In genomic region chr6:68876792-68877493, GRCh38 we compare ENCODE assay signal across 8 cellular contexts.
DNase-seq lines count a peak whose midpoint lies in the region; ATAC-seq, FAIRE-seq and TF ChIP-seq lines count a peak whose summit lies in the region.

No MANE protein-coding gene starts in this region.

- 6% methylated on average over 2 of the region's 2 CpGs for WGBS in K562 (ENCODE audit: insufficient coverage, low coverage, missing lambda C conversion rate)
- 12 to 33% methylated on average over 2 of the region's 2 CpGs for WGBS in sigmoid colon, 2 donors

- H3K4me1 ChIP-seq in K562 (replicated peaks in 1 of 2; ENCODE audit: control insufficient read depth in 2 of 2, insufficient read depth in 2 of 2, low read length in 2 of 2) (no peaks in the 10 kb centered on the region), osteoblast (ENCODE audit: insufficient read depth, low read length) (no peaks in the 10 kb centered on the region), sigmoid colon (no peaks in the 10 kb centered on the region)
- no peaks in the 10 kb centered on the region for H3K4me1 ChIP-seq in naive thymus-derived CD4-positive, alpha-beta T cell (ENCODE audit: control insufficient read depth in 2 of 2, insufficient read depth in 2 of 2, low read length in 2 of 2)

- no peak overlapping the region for H3K4me3 Mint-ChIP-seq in naive thymus-derived CD4-positive, alpha-beta T cell
- no peak overlapping the region for H3K4me3 Mint-ChIP-seq in activated CD4-positive, alpha-beta T cell treated with anti-CD3 and anti-CD28 coated beads, Interleukin-2, amount 10 ng/mL, durations not matched to agents 24 days and 14 days

- no peaks in the 10 kb centered on the region for H4K20me1 ChIP-seq in K562 (replicated peaks; ENCODE audit: control insufficient read depth, insufficient read depth, low read length)
- H4K20me1 ChIP-seq in osteoblast (ENCODE audit: insufficient read depth, low read length) = no peaks in the 10 kb centered on the region

- no TSS peak for BruUV-seq in K562 (replicated peaks; lab: Mats Ljungman, UMichigan)

- no peaks in the 10 kb centered on the region for H3K79me2 ChIP-seq in K562 (ENCODE audit: control insufficient read depth, insufficient read depth, low read length)
- no peaks in the 10 kb centered on the region for H3K79me2 ChIP-seq in osteoblast (ENCODE audit: insufficient read depth, low read length)

- peak; percentile 59 for TF ChIP-seq CTCF in AG10803 (conservative IDR thresholded peaks at IDR 0.05; ENCODE audit: low read length)
- TF ChIP-seq CTCF in NB4 (IDR thresholded peaks at IDR 0.05; ENCODE audit: low read depth, low read length) = no peak
- peak in 1 of 3 experiments; percentile 59; a peak in 2 of 6 replicates for TF ChIP-seq CTCF in K562 (IDR thresholded peaks at IDR 0.05 in 2 of 3, conservative IDR thresholded peaks at IDR 0.05 in 1 of 3; ENCODE audit: insufficient read depth in 2 of 3, low read depth in 1 of 3, low read length in 3 of 3)
- peak; percentile 49 for TF ChIP-seq CTCF in osteoblast (IDR thresholded peaks at IDR 0.05; ENCODE audit: extremely low read depth, low read depth, low read length)
- TF ChIP-seq CTCF in sigmoid colon (IDR thresholded peaks at IDR 0.05) = peak in 1 of 4 experiments; percentile 12

- H3K9ac ChIP-seq in K562 (ENCODE audit: insufficient read depth in 1 of 2, low read depth in 2 of 2, low read length in 2 of 2) = no peak overlapping the region

- H3K27me3 ChIP-seq in K562 (ENCODE audit: control insufficient read depth in 2 of 2, insufficient read depth in 2 of 2, low read length in 2 of 2) (no peaks in the 10 kb centered on the region), osteoblast (ENCODE audit: insufficient read depth, low read length) (no peaks in the 10 kb centered on the region), sigmoid colon (no peaks in the 10 kb centered on the region)
- H3K27me3 ChIP-seq in naive thymus-derived CD4-positive, alpha-beta T cell (ENCODE audit: control insufficient read depth in 2 of 2, insufficient read depth in 2 of 2, low read length in 2 of 2) = no peaks in the 10 kb centered on the region

- peak; percentile 6 for FAIRE-seq in K562 (lab: Jason Lieb, UNC)

- peaks cover 3% of the 10 kb centered on the region; the same call in 1 of the 2 replicates for H3K9me3 ChIP-seq in K562 (replicated peaks; ENCODE audit: control insufficient read depth, insufficient read depth, low read depth, low read length)
- no peaks in the 10 kb centered on the region for H3K9me3 ChIP-seq in osteoblast (ENCODE audit: low read depth, low read length)
- H3K9me3 ChIP-seq in naive thymus-derived CD4-positive, alpha-beta T cell (ENCODE audit: control insufficient read depth in 2 of 3, low read length in 3 of 3) = no peaks in the 10 kb centered on the region
- no peaks in the 10 kb centered on the region for H3K9me3 ChIP-seq in sigmoid colon

- no peak overlapping the region for H3K27ac Mint-ChIP-seq in naive thymus-derived CD4-positive, alpha-beta T cell
- no peak overlapping the region for H3K27ac Mint-ChIP-seq in activated CD4-positive, alpha-beta T cell treated with anti-CD3 and anti-CD28 coated beads, Interleukin-2, amount 10 ng/mL, durations not matched to agents 24 days and 14 days

- TF ChIP-seq EP300 in K562 (IDR thresholded peaks at IDR 0.05; ENCODE audit: low read length) = no peak
- no peak for TF ChIP-seq EP300 in sigmoid colon (IDR thresholded peaks at IDR 0.05)

- no peaks in the 10 kb centered on the region for H3K9me1 ChIP-seq in K562 (ENCODE audit: control insufficient read depth, insufficient read depth, low read length)

- ATAC-seq in GM19035 (IDR thresholded peaks at IDR 0.05; ENCODE audit: unreplicated experiment) (peak; percentile 78), K562 (no peak; the same call in 2 of the 3 replicates)
- no peak for ATAC-seq in naive thymus-derived CD4-positive, alpha-beta T cell

- H2AFZ ChIP-seq in K562 (ENCODE audit: low read depth, low read length) (no peak overlapping the region), osteoblast (ENCODE audit: low read length) (no peak overlapping the region)

- H3K9me3 Mint-ChIP-seq in naive thymus-derived CD4-positive, alpha-beta T cell = no peaks in the 10 kb centered on the region
- H3K9me3 Mint-ChIP-seq in activated CD4-positive, alpha-beta T cell treated with anti-CD3 and anti-CD28 coated beads, Interleukin-2, amount 10 ng/mL, durations not matched to agents 24 days and 14 days = no peaks in the 10 kb centered on the region

- H3K27ac ChIP-seq in K562 (ENCODE audit: extremely low read depth, low read depth, low read length) = no peak overlapping the region
- no peak overlapping the region for H3K27ac ChIP-seq in osteoblast (ENCODE audit: low read depth, low read length)
- H3K27ac ChIP-seq in naive thymus-derived CD4-positive, alpha-beta T cell (ENCODE audit: low read depth, low read length) = no peak overlapping the region
- no peak overlapping the region for H3K27ac ChIP-seq in sigmoid colon

- H3K4me2 ChIP-seq in K562 (ENCODE audit: insufficient read depth, low read length) (no peak overlapping the region), osteoblast (ENCODE audit: insufficient read depth, low read length) (no peak overlapping the region)

- intact Hi-C loops in K562 (cut with micrococcal nuclease) (loop anchor here (1.0 to 10.0 kb wide), 4 partner anchors 91 to 1228 kb away; no protein-coding TSS in a partner anchor), sigmoid colon (cut with DNase I) (loop anchor here (10.0 kb wide), 1 partner anchor 78 kb away; no protein-coding TSS in a partner anchor)
- intact Hi-C loops in naive thymus-derived CD4-positive, alpha-beta T cell (cut with micrococcal nuclease) = loop anchor here in 1 of 2 donors (2.0 to 10.0 kb wide), 3 partner anchors 90 to 1232 kb away; no protein-coding TSS in a partner anchor
- intact Hi-C loops in activated CD4-positive, alpha-beta T cell treated with anti-CD3 and anti-CD28 coated beads, Interleukin-2, amount 10 ng/mL, durations not matched to agents 24 days and 14 days (cut with micrococcal nuclease) = loop anchor here (2.0 kb wide), 1 partner anchor 92 kb away; no protein-coding TSS in a partner anchor

- POLR2A ChIA-PET in K562 (lab: Yijun Ruan, JAX) = no interaction called here
- POLR2A ChIA-PET in naive thymus-derived CD4-positive, alpha-beta T cell (lab: Charles Lee) = no interaction called here

- H3K4me3 ChIP-seq in AG10803 (ENCODE audit: low read length) (no peak overlapping the region), NB4 (ENCODE audit: low read depth, low read length) (no peak overlapping the region), K562 (no peak overlapping the region), osteoblast (ENCODE audit: insufficient read depth, low read length) (no peak overlapping the region), sigmoid colon (no peak overlapping the region)
- no peak overlapping the region for H3K4me3 ChIP-seq in naive thymus-derived CD4-positive, alpha-beta T cell (ENCODE audit: low read length)

- H3K36me3 ChIP-seq in K562 (ENCODE audit: control insufficient read depth, insufficient read depth, low read length) (no peaks in the 10 kb centered on the region), osteoblast (ENCODE audit: insufficient read depth, low read length) (no peaks in the 10 kb centered on the region), sigmoid colon (no peaks in the 10 kb centered on the region)
- no peaks in the 10 kb centered on the region for H3K36me3 ChIP-seq in naive thymus-derived CD4-positive, alpha-beta T cell (ENCODE audit: control insufficient read depth in 2 of 3, insufficient read depth in 3 of 3, low read length in 3 of 3)

- no peaks in the 10 kb centered on the region for H3K4me1 Mint-ChIP-seq in naive thymus-derived CD4-positive, alpha-beta T cell
- H3K4me1 Mint-ChIP-seq in activated CD4-positive, alpha-beta T cell treated with anti-CD3 and anti-CD28 coated beads, Interleukin-2, amount 10 ng/mL, durations not matched to agents 24 days and 14 days = no peaks in the 10 kb centered on the region

- peaks cover 0 to 3% (median 0%) of the 10 kb centered on the region in 5 donors for H3K27me3 Mint-ChIP-seq in naive thymus-derived CD4-positive, alpha-beta T cell
- H3K27me3 Mint-ChIP-seq in activated CD4-positive, alpha-beta T cell treated with anti-CD3 and anti-CD28 coated beads, Interleukin-2, amount 10 ng/mL, durations not matched to agents 24 days and 14 days = no peaks in the 10 kb centered on the region

- peak; percentile 43 to 58 for TF ChIP-seq RAD21 in K562 (CRISPR knock-in tag; conservative IDR thresholded peaks at IDR 0.05 in 1 of 2, IDR thresholded peaks at IDR 0.05 in 1 of 2)

- H3K36me3 Mint-ChIP-seq in naive thymus-derived CD4-positive, alpha-beta T cell = no peaks in the 10 kb centered on the region
- H3K36me3 Mint-ChIP-seq in activated CD4-positive, alpha-beta T cell treated with anti-CD3 and anti-CD28 coated beads, Interleukin-2, amount 10 ng/mL, durations not matched to agents 24 days and 14 days (ENCODE audit: low read depth) = no peaks in the 10 kb centered on the region

- in situ Hi-C loops in K562 (cut with MboI) = no loop called here

- TF ChIP-seq POLR2A in NB4 (IDR thresholded peaks at IDR 0.05; ENCODE audit: extremely low read depth, insufficient read length) = no peak
- TF ChIP-seq POLR2A in K562 (conservative IDR thresholded peaks at IDR 0.05) = no peak
- no peak for TF ChIP-seq POLR2A in sigmoid colon (IDR thresholded peaks at IDR 0.05)

- DNase-seq in AG10803 (ENCODE audit: low read depth) (peak; percentile 12), NB4 (ENCODE audit: low read depth) (peak; percentile 30), K562 (ENCODE audit: extremely low read depth in 1 of 4, low spot score in 3 of 4) (peak in 2 of 4 experiments; percentile 15 to 39), osteoblast (ENCODE audit: insufficient read length, low spot score, missing footprints) (no peak), sigmoid colon (no peak)
- DNase-seq in naive thymus-derived CD4-positive, alpha-beta T cell = no peak
- no peak for DNase-seq in activated CD4-positive, alpha-beta T cell treated with anti-CD3 and anti-CD28 coated beads, Interleukin-2, amount 10 ng/mL, durations not matched to agents 24 days and 14 days

- CTCF ChIA-PET in K562 (lab: Yijun Ruan, JAX; ENCODE audit: low intra/inter-chr PET ratio) = interaction anchor here (0.7 to 2.0 kb wide), 2 partner anchors 82 to 91 kb away, joined by 4 to 10 read pairs; no protein-coding TSS in a partner anchor
- CTCF ChIA-PET in naive thymus-derived CD4-positive, alpha-beta T cell (lab: Charles Lee) = no interaction called here

TF ChIP-seq in K562, 482 proteins besides CTCF, POLR2A, EP300 and RAD21:
- TF ChIP-seq ZNF384 (IDR thresholded peaks at IDR 0.05; ENCODE audit: low read depth, low read length) (0 out of 2 replicates have a peak, but pooled peaks have one; percentile 36), ZNF316 (IDR thresholded peaks at IDR 0.05) (peak; percentile 76), PPARD (CRISPR knock-in tag; IDR thresholded peaks at IDR 0.05) (no peak), DACH1 (IDR thresholded peaks at IDR 0.05; ENCODE audit: partially characterized antibody) (peak; percentile 31), C11orf30 (IDR thresholded peaks at IDR 0.05; ENCODE audit: low read depth) (peak; percentile 61)

Comparison
In these comparisons a context has a peak if more than half of its experiments do, and no peak if none do; other contexts are left out.
1. DNase-seq: peak in AG10803 (single experiment) and NB4 (single experiment); none in osteoblast (single experiment), naive thymus-derived CD4-positive, alpha-beta T cell (0 of 9), activated CD4-positive, alpha-beta T cell treated with anti-CD3 and anti-CD28 coated beads, Interleukin-2, amount 10 ng/mL, durations not matched to agents 24 days and 14 days (single experiment) and sigmoid colon (single experiment).